8 cellular contexts compared by ENCODE assay signal in genomic region chr21:42227909-42228708, GRCh38. TPM values are rescaled to one million over a fixed set of nuclear protein-coding genes. Genes with fewer than 3 reads are reported as not detected.
DNase-seq lines count a peak whose midpoint lies in the region; ATAC-seq and TF ChIP-seq lines count a peak whose summit lies in the region.

No MANE protein-coding gene starts in this region.

- H3K4me1 ChIP-seq in Panc1 (ENCODE audit: control insufficient read depth, insufficient read depth, low read length) = peaks cover under 1% of the 10 kb centered on the region
- peaks cover under 1 to 2% of the 10 kb centered on the region in 2 experiments for H3K4me1 ChIP-seq in trophoblast cell (ENCODE audit: control insufficient read depth in 1 of 2, insufficient read depth in 2 of 2, low read length in 2 of 2)
- peaks cover 0 to 18% (median 9%) of the 10 kb centered on the region in 4 donors for H3K4me1 ChIP-seq in tibial artery

- no peak for TF ChIP-seq CTCF in Panc1 (IDR thresholded peaks at IDR 0.05)
- no peak for TF ChIP-seq CTCF in tibial artery (IDR thresholded peaks at IDR 0.05)

- H3K9me3 ChIP-seq in Panc1 (ENCODE audit: control insufficient read depth, insufficient read depth, low read depth, low read length) (no peaks in the 10 kb centered on the region), trophoblast cell (ENCODE audit: insufficient read depth, low read depth, low read length) (peaks cover 8% of the 10 kb centered on the region), tibial artery (no peaks in the 10 kb centered on the region)

- H3K27me3 Mint-ChIP-seq in activated T-helper 1 cell treated with anti-CD3 and anti-CD28 coated beads, Interleukin-12 subunit alpha, Interleukin-12 subunit beta, Interleukin-2, Interleukin-4 antibody, amounts not matched to agents 30 ng/mL and 10 ng/mL and 1 ng/mL, durations not matched to agents 14 hours and 24 hours and 36 hours (ENCODE audit: insufficient read depth) = no peaks in the 10 kb centered on the region

- no peak overlapping the region for H3K14ac ChIP-seq in trophoblast cell (ENCODE audit: low read length)

- peak; percentile 86 for ATAC-seq in GM19043 (IDR thresholded peaks at IDR 0.05; ENCODE audit: low read depth, unreplicated experiment)
- peak; percentile 76 for ATAC-seq in HG03139 (IDR thresholded peaks at IDR 0.05; ENCODE audit: unreplicated experiment)
- peak; percentile 74 for ATAC-seq in Panc1

- in situ Hi-C loops in Panc1 (cut with HindIII; ENCODE audit: low pct_unique_long_range_greater_than_20kb, low sequenced_read_pairs) = no loop called here

- DNase-seq in Ammon's horn (ENCODE audit: low spot score) (peak; percentile 88), Panc1 (ENCODE audit: low read depth, low spot score) (no peak), fibroblast of the conjunctiva (ENCODE audit: low read depth) (peak; percentile 78), trophoblast cell (peak; percentile 95), tibial artery (peak; percentile 92 to 94)
- peak; percentile 89 for DNase-seq in activated T-helper 1 cell treated with anti-CD3 and anti-CD28 coated beads, Interleukin-12 subunit alpha, Interleukin-12 subunit beta, Interleukin-2, Interleukin-4 antibody, amounts not matched to agents 30 ng/mL and 10 ng/mL and 1 ng/mL, durations not matched to agents 14 hours and 24 hours and 36 hours (ENCODE audit: low spot score)

- CTCF ChIA-PET in Panc1 (lab: Charles Lee) = no interaction called here

- intact Hi-C loops in Panc1 (cut with micrococcal nuclease; ENCODE audit: unreplicated experiment) (no loop called here), tibial artery (cut with DNase I; ENCODE audit: low total_unique reads) (no loop called here)
- intact Hi-C loops in activated T-helper 1 cell treated with anti-CD3 and anti-CD28 coated beads, Interleukin-12 subunit alpha, Interleukin-12 subunit beta, Interleukin-2, Interleukin-4 antibody, amounts not matched to agents 30 ng/mL and 10 ng/mL and 1 ng/mL, durations not matched to agents 14 hours and 24 hours and 36 hours (cut with micrococcal nuclease) = loop anchor here (1.0 to 2.0 kb wide), 4 partner anchors 8 to 269 kb away; partner anchors contain the start of gene RSPH1

- H3K4me3 ChIP-seq in Panc1 (ENCODE audit: low read depth in 2 of 2, low read length in 2 of 2) (no peak overlapping the region), trophoblast cell (ENCODE audit: low read depth, low read length) (no peak overlapping the region), tibial artery (no peak overlapping the region)

- H3K4me3 Mint-ChIP-seq in activated T-helper 1 cell treated with anti-CD3 and anti-CD28 coated beads, Interleukin-12 subunit alpha, Interleukin-12 subunit beta, Interleukin-2, Interleukin-4 antibody, amounts not matched to agents 30 ng/mL and 10 ng/mL and 1 ng/mL, durations not matched to agents 14 hours and 24 hours and 36 hours = peak overlapping the region; percentile 34

- no peaks in the 10 kb centered on the region for H3K79me2 ChIP-seq in trophoblast cell (ENCODE audit: control insufficient read depth, insufficient read depth, low read length, poor library complexity)

- no TSS peak for BruUV-seq in Panc1 (replicated peaks; lab: Mats Ljungman, UMichigan)

- WGBS in trophoblast cell (ENCODE audit: extremely low coverage, insufficient coverage, insufficient read length) = no CpG with 5 or more reads among the region's 10 CpGs

- H4K8ac ChIP-seq in trophoblast cell (ENCODE audit: low read depth, low read length) = no peak overlapping the region

- H2AK5ac ChIP-seq in trophoblast cell (ENCODE audit: low read length) = no peak overlapping the region

- no peak overlapping the region for H3K23ac ChIP-seq in trophoblast cell (ENCODE audit: low read length)

- peak overlapping the region; percentile 87 for H3K27ac Mint-ChIP-seq in activated T-helper 1 cell treated with anti-CD3 and anti-CD28 coated beads, Interleukin-12 subunit alpha, Interleukin-12 subunit beta, Interleukin-2, Interleukin-4 antibody, amounts not matched to agents 30 ng/mL and 10 ng/mL and 1 ng/mL, durations not matched to agents 14 hours and 24 hours and 36 hours

- H3K36me3 Mint-ChIP-seq in activated T-helper 1 cell treated with anti-CD3 and anti-CD28 coated beads, Interleukin-12 subunit alpha, Interleukin-12 subunit beta, Interleukin-2, Interleukin-4 antibody, amounts not matched to agents 30 ng/mL and 10 ng/mL and 1 ng/mL, durations not matched to agents 14 hours and 24 hours and 36 hours (ENCODE audit: low read depth) = peaks cover 29% of the 10 kb centered on the region

- no peak overlapping the region for H3K27ac ChIP-seq in Panc1 (ENCODE audit: low read length)
- no peak overlapping the region for H3K27ac ChIP-seq in trophoblast cell (ENCODE audit: low read depth, low read length)
- H3K27ac ChIP-seq in tibial artery = no peak overlapping the region

- H3K4me2 ChIP-seq in trophoblast cell (ENCODE audit: low read length) = no peak overlapping the region

- H3K36me3 ChIP-seq in Panc1 (ENCODE audit: control insufficient read depth, insufficient read depth, low read length) = no peaks in the 10 kb centered on the region
- no peaks in the 10 kb centered on the region for H3K36me3 ChIP-seq in trophoblast cell (ENCODE audit: control insufficient read depth in 1 of 2, insufficient read depth in 2 of 2, low read length in 2 of 2)
- H3K36me3 ChIP-seq in tibial artery = peaks cover 0 to 4% (median 0%) of the 10 kb centered on the region in 3 donors

- no peak overlapping the region for H4K12ac ChIP-seq in trophoblast cell (ENCODE audit: low read depth, low read length)

- H3K4ac ChIP-seq in trophoblast cell (ENCODE audit: low read depth, low read length) = no peak overlapping the region

- POLR2A ChIA-PET in Panc1 (lab: Charles Lee) = no interaction called here

- no peaks in the 10 kb centered on the region for H3K79me1 ChIP-seq in trophoblast cell (ENCODE audit: low read length)

- H2BK12ac ChIP-seq in trophoblast cell (ENCODE audit: low read length) = no peak overlapping the region

- H2BK120ac ChIP-seq in trophoblast cell (ENCODE audit: insufficient read depth, low read length, poor library complexity) = no peak overlapping the region

- no peak overlapping the region for H4K91ac ChIP-seq in trophoblast cell (ENCODE audit: low read depth, low read length)

- H3K27me3 ChIP-seq in Panc1 (ENCODE audit: control insufficient read depth, insufficient read depth, low read length) = 0 out of 2 replicates have a peak, but pooled peaks cover 5% of the 10 kb centered on the region
- peaks cover 6% of the 10 kb centered on the region for H3K27me3 ChIP-seq in trophoblast cell (ENCODE audit: insufficient read depth, low read length)
- peaks cover 0 to 13% of the 10 kb centered on the region in 2 donors for H3K27me3 ChIP-seq in tibial artery

- H3K4me1 Mint-ChIP-seq in activated T-helper 1 cell treated with anti-CD3 and anti-CD28 coated beads, Interleukin-12 subunit alpha, Interleukin-12 subunit beta, Interleukin-2, Interleukin-4 antibody, amounts not matched to agents 30 ng/mL and 10 ng/mL and 1 ng/mL, durations not matched to agents 14 hours and 24 hours and 36 hours (ENCODE audit: low read depth) = peaks cover 84% of the 10 kb centered on the region

- no peaks in the 10 kb centered on the region for H3K9me3 Mint-ChIP-seq in activated T-helper 1 cell treated with anti-CD3 and anti-CD28 coated beads, Interleukin-12 subunit alpha, Interleukin-12 subunit beta, Interleukin-2, Interleukin-4 antibody, amounts not matched to agents 30 ng/mL and 10 ng/mL and 1 ng/mL, durations not matched to agents 14 hours and 24 hours and 36 hours

- no peak overlapping the region for H3K9ac ChIP-seq in trophoblast cell (ENCODE audit: low read length)

- H2AFZ ChIP-seq in trophoblast cell (ENCODE audit: insufficient read depth, low read length, poor library complexity) = no peak overlapping the region

- no peak overlapping the region for H3K18ac ChIP-seq in trophoblast cell (ENCODE audit: low read length)

- H2BK5ac ChIP-seq in trophoblast cell (ENCODE audit: low read depth, low read length, poor library complexity) = no peak overlapping the region

RNA-seq across cellular contexts. Expression of gene ABCG1, which starts 9.2 kb away (rescaled TPM):
- 0.80 TPM for total RNA-seq in Panc1 (2021; ENCODE audit: unreplicated experiment)
- 2.0 TPM for polyA plus RNA-seq in Panc1 (2012; ENCODE audit: insufficient read length)
- 9.3 and 10.2 TPM in 2 replicates for total RNA-seq in activated T-helper 1 cell treated with anti-CD3 and anti-CD28 coated beads, Interleukin-12 subunit alpha, Interleukin-12 subunit beta, Interleukin-2, Interleukin-4 antibody, amounts not matched to agents 30 ng/mL and 10 ng/mL and 1 ng/mL, durations not matched to agents 14 hours and 24 hours and 36 hours
- polyA plus RNA-seq in trophoblast cell (2013) = 0.70 and 0.99 TPM in 2 replicates
